Comparison of ENCODE assay signal across 10 cellular contexts in genomic region chr12:33427071-33427470, GRCh38. TPM values are rescaled to one million over a fixed set of nuclear protein-coding genes. Genes with fewer than 3 reads are reported as not detected.
DNase-seq lines count a peak whose midpoint lies in the region; ATAC-seq and TF ChIP-seq lines count a peak whose summit lies in the region.
"Had no signal": no experiment of that assay in that cellular context is flagged by ENCODE, and none has a peak within 500 bp of the region (broad histone marks: within the 10 kb centered on the region; RNA-seq: fewer than 3 reads in every experiment).

No MANE protein-coding gene starts in this region.

- no peak overlapping the region for H3K27ac ChIP-seq in A673 (ENCODE audit: low read depth, low read length, poor library complexity, severe bottlenecking)
- H3K27ac ChIP-seq in VCaP = no peak overlapping the region
- no peak overlapping the region for H3K27ac ChIP-seq in uterus
- H3K27ac ChIP-seq in tibial artery = no peak overlapping the region
- H3K27ac ChIP-seq: colonic mucosa had no signal

- H3K4me3 ChIP-seq in A673 (ENCODE audit: low read depth, low read length, poor library complexity, severe bottlenecking) (no peak overlapping the region), uterus (no peak overlapping the region), tibial artery (no peak overlapping the region)
- H3K4me3 ChIP-seq: colonic mucosa had no signal

- POLR2A ChIA-PET in A673 (lab: Charles Lee; ENCODE audit: low non-redundant PET) = no interaction called here

- H3K9me3 ChIP-seq in A673 (ENCODE audit: low read depth, low read length, poor library complexity, severe bottlenecking) (no peaks in the 10 kb centered on the region), uterus (no peaks in the 10 kb centered on the region), tibial artery (no peaks in the 10 kb centered on the region)
- H3K9me3 ChIP-seq: colonic mucosa had no signal

- H3K27me3 ChIP-seq in A673 (replicated peaks; ENCODE audit: insufficient read depth, low read depth, low read length, poor library complexity) = no peaks in the 10 kb centered on the region
- no peaks in the 10 kb centered on the region for H3K27me3 ChIP-seq in uterus
- no peaks in the 10 kb centered on the region for H3K27me3 ChIP-seq in tibial artery
- H3K27me3 ChIP-seq: colonic mucosa had no signal

- peak; percentile 21 for DNase-seq in A673 (ENCODE audit: low spot score)
- peak; percentile 41 for DNase-seq in LoVo (ENCODE audit: low spot score)
- no peak for DNase-seq in globus pallidus (ENCODE audit: low spot score)
- no peak for DNase-seq in uterus
- DNase-seq in tibial artery = no peak
- DNase-seq: activated CD8-positive, alpha-beta memory T cell treated with anti-CD3 and anti-CD28 coated beads, Interleukin-2, amount 10 ng/mL, durations not matched to agents 7 days and 5 days; colonic mucosa had no signal

- intact Hi-C loops in A673 (cut with micrococcal nuclease; ENCODE audit: unreplicated experiment) (no loop called here), uterus (cut with DNase I; ENCODE audit: low total_unique reads) (no loop called here), tibial artery (cut with DNase I; ENCODE audit: low total_unique reads) (no loop called here)

- peak; percentile 81 for ATAC-seq in GM21390 (IDR thresholded peaks at IDR 0.05; ENCODE audit: unreplicated experiment)
- no peak for ATAC-seq in GM19351 (IDR thresholded peaks at IDR 0.05; ENCODE audit: unreplicated experiment)
- ATAC-seq: activated CD8-positive, alpha-beta memory T cell treated with anti-CD3 and anti-CD28 coated beads, Interleukin-2, amount 10 ng/mL, durations not matched to agents 7 days and 5 days had no signal

- CTCF ChIA-PET in A673 (lab: Charles Lee) = no interaction called here

- no TSS peak for BruUV-seq in A673 (replicated peaks; lab: Mats Ljungman, UMichigan)

- 0 out of 2 replicates have a peak, but pooled peaks have one; percentile 19 for TF ChIP-seq CTCF in A673 (conservative IDR thresholded peaks at IDR 0.05; ENCODE audit: low read depth, low read length)
- peak; percentile 40 for TF ChIP-seq CTCF in VCaP (conservative IDR thresholded peaks at IDR 0.05)
- no peak for TF ChIP-seq CTCF in uterus (IDR thresholded peaks at IDR 0.05)
- TF ChIP-seq CTCF in tibial artery (IDR thresholded peaks at IDR 0.05) = no peak

- no peaks in the 10 kb centered on the region for H3K36me3 ChIP-seq in A673 (ENCODE audit: insufficient read depth, low read length, poor library complexity, severe bottlenecking)
- H3K36me3 ChIP-seq in uterus = no peaks in the 10 kb centered on the region
- no peaks in the 10 kb centered on the region for H3K36me3 ChIP-seq in tibial artery
- H3K36me3 ChIP-seq: colonic mucosa had no signal

- H3K4me1 ChIP-seq in A673 (ENCODE audit: insufficient read depth, low read length, poor library complexity, severe bottlenecking) (no peaks in the 10 kb centered on the region), uterus (no peaks in the 10 kb centered on the region), tibial artery (no peaks in the 10 kb centered on the region)
- H3K4me1 ChIP-seq: colonic mucosa had no signal

- no peak for TF ChIP-seq POLR2A in uterus (IDR thresholded peaks at IDR 0.05)

RNA-seq across cellular contexts. Expression of gene SYT10, which starts 12.5 kb away (rescaled TPM):
- total RNA-seq in A673 (2021) (not detected in 2 replicates), uterus (1 to 10 TPM in 1 of 4 donors, not detected in 3; 2.1 TPM)
- total RNA-seq: activated CD8-positive, alpha-beta memory T cell treated with anti-CD3 and anti-CD28 coated beads, Interleukin-2, amount 10 ng/mL, durations not matched to agents 7 days and 5 days had no signal

Comparison
In these comparisons a context has a peak if more than half of its experiments do, and no peak if none do; other contexts are left out.
1. DNase-seq: peak in A673 (single experiment) and LoVo (single experiment); none in globus pallidus (single experiment), uterus (0 of 2) and tibial artery (0 of 2).
2. CTCF ChIP-seq: peak in A673 (single experiment) and VCaP (single experiment); none in uterus (0 of 4) and tibial artery (0 of 2).